ENCODE assay signal across 10 cellular contexts in genomic region chr9:98575379-98576346, GRCh38.
DNase-seq lines count a peak whose midpoint lies in the region; ATAC-seq lines count a peak whose summit lies in the region.
"Had no signal": no experiment of that assay in that cellular context is flagged by ENCODE, and none has a peak within 500 bp of the region (broad histone marks: within the 10 kb centered on the region; RNA-seq: fewer than 3 reads in every experiment).

No MANE protein-coding gene starts in this region.

- H3K4me1 ChIP-seq in GM23248 (ENCODE audit: insufficient read depth) = peaks cover 7% of the 10 kb centered on the region; the same call in 1 of the 2 replicates

- H2AFZ ChIP-seq in GM23248 = peak overlapping the region; percentile 40; the same call in 1 of the 2 replicates

- H3K27me3 ChIP-seq in GM23248 (replicated peaks; ENCODE audit: insufficient read depth) = no peaks in the 10 kb centered on the region

- no peaks in the 10 kb centered on the region; the same call in 1 of the 2 replicates for H3K79me2 ChIP-seq in GM23248 (ENCODE audit: insufficient read depth)

- no peaks in the 10 kb centered on the region for H3K9me3 ChIP-seq in GM23248 (ENCODE audit: low read depth)

- H3K27ac ChIP-seq in GM23248 = no peak overlapping the region
- H3K27ac ChIP-seq: 22Rv1, skin epidermis had no signal

- H3F3A ChIP-seq in GM23248 (ENCODE audit: insufficient read depth) = no peaks in the 10 kb centered on the region

- no peak for ATAC-seq in left lobe of liver

- H3K9me2 ChIP-seq in GM23248 (ENCODE audit: insufficient read depth) = no peaks in the 10 kb centered on the region

- no peak overlapping the region for H3K9ac ChIP-seq in GM23248

- DNase-seq in DMS53 (lab: John Stamatoyannopoulos, UW) = peak; percentile 17
- DNase-seq in DMS53 treated with DMSO at 0.1 percent for 48 hours (lab: John Stamatoyannopoulos, UW; ENCODE audit: unreplicated experiment) = no peak
- DNase-seq in GM23248 = peak; percentile 69
- peak; percentile 92 for DNase-seq in KBM-7
- DNase-seq in amniotic epithelial cell (ENCODE audit: low read depth) = peak; percentile 91
- DNase-seq in stimulated activated CD8-positive, alpha-beta memory T cell treated with anti-CD3 and anti-CD28 coated beads, Interleukin-4, amount 100 ng/mL, for 24 hours (ENCODE audit: low read depth) = peak; percentile 6
- DNase-seq in left lobe of liver (ENCODE audit: low spot score) = no peak
- no peak for DNase-seq in NCI-H2196 (lab: John Stamatoyannopoulos, UW; ENCODE audit: unreplicated experiment)

- no peak overlapping the region for H3K4me3 ChIP-seq in GM23248
- H3K4me3 ChIP-seq: skin epidermis had no signal

- in situ Hi-C loops in GM23248 (cut with MboI) = no loop called here
- in situ Hi-C loops in KBM-7 (cut with MboI; ENCODE audit: low pct_unique_long_range_greater_than_20kb, low sequenced_read_pairs) = no loop called here

- no peaks in the 10 kb centered on the region for H4K20me1 ChIP-seq in GM23248 (ENCODE audit: insufficient read depth)

- no peak overlapping the region for H3K4me2 ChIP-seq in GM23248 (ENCODE audit: unreplicated experiment)

- WGBS in GM23248 (ENCODE audit: low coverage in 1 of 2, low lambda C conversion rate in 2 of 2, missing lambda C conversion rate in 2 of 2), 2 experiments = 49 to 52% methylated on average over 12 to 13 of the region's 13 CpGs

- H3K36me3 ChIP-seq in GM23248 (ENCODE audit: low read depth) = no peaks in the 10 kb centered on the region

Comparison
In these comparisons a context has a peak if more than half of its experiments do, and no peak if none do; other contexts are left out.
1. DNase-seq: peak in DMS53 (single experiment), GM23248 (single experiment), KBM-7 (single experiment), amniotic epithelial cell (single experiment) and stimulated activated CD8-positive, alpha-beta memory T cell treated with anti-CD3 and anti-CD28 coated beads, Interleukin-4, amount 100 ng/mL, for 24 hours (single experiment); none in DMS53 treated with DMSO at 0.1 percent for 48 hours (single experiment), left lobe of liver (single experiment) and NCI-H2196 (single experiment).